Comparison of ENCODE assay signal across 9 cellular contexts in the genomic region with DNA sequence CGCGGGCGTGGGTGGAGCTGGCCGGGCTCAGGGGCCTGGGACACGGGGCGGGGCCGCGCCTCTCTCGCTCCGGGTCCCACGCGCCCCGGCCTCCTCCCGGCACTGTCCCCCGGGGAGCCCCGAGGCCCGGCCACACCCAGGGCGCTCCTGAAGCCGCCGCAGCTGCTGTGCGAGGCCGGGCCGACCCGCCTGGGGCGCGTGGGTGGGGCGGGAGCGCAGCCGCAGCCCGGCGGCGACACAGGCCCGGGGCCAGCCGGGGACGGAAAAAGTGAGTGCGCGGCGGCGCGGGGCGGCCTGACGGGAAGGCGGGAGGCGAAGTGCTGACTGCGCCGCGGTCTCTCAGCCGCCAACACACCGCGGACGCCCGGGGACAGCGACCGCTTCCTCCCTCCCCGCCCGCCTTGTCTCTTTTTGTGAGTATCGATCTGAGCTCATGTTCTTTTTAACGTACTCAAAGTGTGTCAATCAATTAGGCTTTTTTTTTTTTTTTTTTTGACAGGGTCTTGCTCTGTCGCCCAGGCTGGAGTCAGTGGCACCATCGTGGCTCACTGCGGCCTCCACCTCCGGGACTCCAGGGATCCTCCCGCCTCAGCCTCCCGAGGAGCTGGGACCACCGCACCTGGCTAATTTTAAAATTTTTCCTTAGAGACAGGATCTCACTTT. TPM values are rescaled to one million over a fixed set of nuclear protein-coding genes. Genes with fewer than 3 reads are reported as not detected.
DNase-seq lines count a peak whose midpoint lies in the region; ATAC-seq and TF ChIP-seq lines count a peak whose summit lies in the region.
"Had no signal": no experiment of that assay in that cellular context is flagged by ENCODE, and none has a peak within 500 bp of the region (broad histone marks: within the 10 kb centered on the region; RNA-seq: fewer than 3 reads in every experiment).

No MANE protein-coding gene starts in this region.

- H3K9ac ChIP-seq in PC-3 (ENCODE audit: low read length): peak overlapping the region; percentile 37

- no peaks in the 10 kb centered on the region for H3K4me1 ChIP-seq in PC-3 (ENCODE audit: insufficient read depth, low read length)
- H3K4me1 ChIP-seq in prostate gland (replicated peaks): no peaks in the 10 kb centered on the region
- no peaks in the 10 kb centered on the region for H3K4me1 ChIP-seq in urinary bladder (ENCODE audit: insufficient read depth)

- TF ChIP-seq CTCF in GM13976 (IDR thresholded peaks at IDR 0.05; ENCODE audit: borderline replicate concordance, control extremely low read depth, extremely low read depth, insufficient read depth, missing control alignments): no peak
- TF ChIP-seq CTCF in PC-3 (conservative IDR thresholded peaks at IDR 0.05; ENCODE audit: low read depth, low read length): no peak; the same call in 1 of the 2 replicates
- TF ChIP-seq CTCF in prostate gland (IDR thresholded peaks at IDR 0.05): peak in 2 of 4 experiments; percentile 36 to 53

- peak; percentile 72 for ATAC-seq in HG02610 (IDR thresholded peaks at IDR 0.05; ENCODE audit: unreplicated experiment)
- peak; percentile 95 for ATAC-seq in PC-3
- ATAC-seq in Right ventricle myocardium inferior: peak; percentile 92
- ATAC-seq in HG03457 (IDR thresholded peaks at IDR 0.05; ENCODE audit: unreplicated experiment): no peak

- no peak for TF ChIP-seq POLR2A in prostate gland (IDR thresholded peaks at IDR 0.05)

- in situ Hi-C loops in GM13976 (cut with MboI; ENCODE audit: low sequenced_read_pairs, unreplicated experiment): no loop called here

- H3K36me3 ChIP-seq in PC-3 (ENCODE audit: low read depth, low read length): no peaks in the 10 kb centered on the region
- no peaks in the 10 kb centered on the region for H3K36me3 ChIP-seq in prostate gland
- no peaks in the 10 kb centered on the region for H3K36me3 ChIP-seq in urinary bladder (ENCODE audit: insufficient read depth)
- H3K36me3 ChIP-seq: neutrophil had no signal

- no peaks in the 10 kb centered on the region for H3K9me3 ChIP-seq in PC-3 (ENCODE audit: low read length)
- H3K9me3 ChIP-seq in prostate gland: no peaks in the 10 kb centered on the region
- H3K9me3 ChIP-seq: neutrophil had no signal

- peak overlapping the region; percentile 82 for H3K4me2 ChIP-seq in PC-3 (ENCODE audit: low read length)

- no peaks in the 10 kb centered on the region for H3K9me2 ChIP-seq in PC-3 (replicated peaks; ENCODE audit: low read length)

- WGBS in prostate gland: 9% methylated on average over 51 of the region's 65 CpGs
- 5% methylated on average over 65 of the region's 65 CpGs for WGBS in urinary bladder

- no TSS peak for BruUV-seq in PC-3 (replicated peaks; lab: Mats Ljungman, UMichigan)

- no peaks in the 10 kb centered on the region for H4K20me1 ChIP-seq in PC-3 (ENCODE audit: low read length)

- peak overlapping the region; percentile 64 for H3K4me3 ChIP-seq in PC-3 (ENCODE audit: low read length)
- peak overlapping the region; percentile 25 to 35 for H3K4me3 ChIP-seq in prostate gland
- peak overlapping the region; percentile 49 for H3K4me3 ChIP-seq in urinary bladder (ENCODE audit: low read depth, low read length)

- H3K27me3 ChIP-seq in PC-3 (ENCODE audit: low read length) (no peaks in the 10 kb centered on the region), prostate gland (replicated peaks; ENCODE audit: insufficient read depth) (no peaks in the 10 kb centered on the region)

- H3K79me2 ChIP-seq in PC-3 (ENCODE audit: low read length): no peaks in the 10 kb centered on the region

- intact Hi-C loops in PC-3 (cut with micrococcal nuclease): no loop called here
- intact Hi-C loops in Right ventricle myocardium inferior (cut with DNase I): no loop called here
- intact Hi-C loops in prostate gland (cut with DNase I): no loop called here

- H2AFZ ChIP-seq in PC-3 (ENCODE audit: low read length): peak overlapping the region; percentile 78

- H3K27ac ChIP-seq in PC-3 (ENCODE audit: low read length) (no peak overlapping the region), prostate gland (peak overlapping the region; percentile 36 to 45), urinary bladder (ENCODE audit: low read depth) (no peak overlapping the region)
- H3K27ac ChIP-seq: neutrophil had no signal

- POLR2A ChIA-PET in PC-3 (lab: Charles Lee; ENCODE audit: unreplicated experiment): no interaction called here

- CTCF ChIA-PET in PC-3 (lab: Charles Lee): no interaction called here

- DNase-seq in GM13976 (ENCODE audit: low spot score) (peak; percentile 90), PC-3 (peak; percentile 69), activated gamma-delta T cell treated with Interleukin-2 at 50 U/mL for 16 hours (peak; percentile 66), Right ventricle myocardium inferior (ENCODE audit: missing footprints) (peak; percentile 90), prostate gland (ENCODE audit: low spot score) (peak; percentile 63)

- H3F3A ChIP-seq in PC-3 (ENCODE audit: low read length, unreplicated experiment): no peaks in the 10 kb centered on the region

RNA-seq across cellular contexts. Expression of a gene that starts 14.5 kb away (rescaled TPM):
- total RNA-seq in PC-3 (2014; rRNA removed): not detected in 2 replicates
- total RNA-seq in Right ventricle myocardium inferior: 1.2 TPM
- total RNA-seq in prostate gland: under 1 TPM; 0.27 to 0.80 TPM
- not detected for total RNA-seq in urinary bladder
- polyA plus RNA-seq in urinary bladder: 0.29 TPM

RNA-seq across cellular contexts. Expression of a gene that starts 25.3 kb away (rescaled TPM):
- total RNA-seq in PC-3 (2014; rRNA removed) (not detected in 2 replicates), Right ventricle myocardium inferior (not detected), prostate gland (under 1 TPM; 0.14 to 0.28 TPM), urinary bladder (not detected)
- 0.06 TPM for polyA plus RNA-seq in urinary bladder

RNA-seq across cellular contexts. Expression of a gene that starts 35.2 kb away (rescaled TPM):
- total RNA-seq in PC-3 (2014; rRNA removed) (not detected in 2 replicates), Right ventricle myocardium inferior (0.30 TPM), prostate gland (under 1 TPM in 1 of 2 donors, not detected in 1; 0.62 TPM), urinary bladder (0.21 TPM)
- 0.29 TPM for polyA plus RNA-seq in urinary bladder

Comparison
In these comparisons a context has a peak if more than half of its experiments do, and no peak if none do; other contexts are left out.
1. H3K27ac ChIP-seq: peak in prostate gland (2 of 2); none in PC-3 (single experiment) and urinary bladder (single experiment).
2. Peak in every context shown above with its lines, with median percentiles within 50 percentile points of each other: DNase-seq and H3K4me3 ChIP-seq.